22 cellular contexts compared by ENCODE assay signal in genomic region chr2:207974214-207974600, GRCh38. TPM values are rescaled to one million over a fixed set of nuclear protein-coding genes. Genes with fewer than 3 reads are reported as not detected.
DNase-seq lines count a peak whose midpoint lies in the region; ATAC-seq and TF ChIP-seq lines count a peak whose summit lies in the region.
"Had no signal": no experiment of that assay in that cellular context is flagged by ENCODE, and none has a peak within 500 bp of the region (broad histone marks: within the 10 kb centered on the region; RNA-seq: fewer than 3 reads in every experiment).

No MANE protein-coding gene starts in this region.

- H2BK15ac ChIP-seq in mesendoderm (replicated peaks; ENCODE audit: low read depth), result no peak overlapping the region

- H2AK5ac ChIP-seq in mesendoderm (ENCODE audit: low read length), result no peak overlapping the region

- no peak overlapping the region for H2BK120ac ChIP-seq in mesendoderm (ENCODE audit: low read depth, low read length)

- no peak overlapping the region for H4K8ac ChIP-seq in mesendoderm (ENCODE audit: low read depth, low read length)

- H2AFZ ChIP-seq in mammary epithelial cell (ENCODE audit: low read depth, low read length), result no peak overlapping the region

- no peaks in the 10 kb centered on the region for H3K36me3 ChIP-seq in mammary epithelial cell (ENCODE audit: insufficient read depth, low read length)
- no peaks in the 10 kb centered on the region for H3K36me3 ChIP-seq in mesendoderm (ENCODE audit: control insufficient read depth, insufficient read depth, low read length)
- H3K36me3 ChIP-seq: pancreas had no signal

- peak; percentile 4 for DNase-seq in Calu3
- peak; percentile 31 for DNase-seq in NCI-H226
- DNase-seq in mammary epithelial cell, result peak; percentile 16
- peak; percentile 28 for DNase-seq in mesendoderm
- DNase-seq in superior temporal gyrus (ENCODE audit: extremely low spot score), result no peak
- DNase-seq in D341Med (ENCODE audit: low spot score), result no peak
- no peak for DNase-seq in G401 (ENCODE audit: low spot score)
- DNase-seq: activated CD4-positive, CD25-positive, alpha-beta regulatory T cell; activated gamma-delta T cell; COR-L47; cortex of kidney; erythroblast; GDM1; HFFc6; KG1; pancreas; Peyer's patch; stimulated activated naive CD4-positive, alpha-beta T cell; T-cell had no signal

- H3K9ac ChIP-seq in mammary epithelial cell (ENCODE audit: insufficient read depth, low read length) (no peak overlapping the region), mesendoderm (ENCODE audit: low read length) (no peak overlapping the region)

- no peak overlapping the region for H3K4me3 Mint-ChIP-seq in Calu3 (ENCODE audit: low read depth, unreplicated experiment)
- H3K4me3 Mint-ChIP-seq: HFFc6, T-cell had no signal

- no peak overlapping the region for H3K27ac ChIP-seq in mammary epithelial cell (ENCODE audit: insufficient read depth, low read depth, low read length)
- no peak overlapping the region for H3K27ac ChIP-seq in mesendoderm (ENCODE audit: low read depth, low read length)
- H3K27ac ChIP-seq: ascending aorta, pancreas, Peyer's patch, vagina had no signal

- no TSS peak for BruUV-seq in Calu3 (replicated peaks; lab: Mats Ljungman, UMichigan)
- BruUV-seq in mammary epithelial cell (replicated peaks; lab: Mats Ljungman, UMichigan), result no TSS peak

- peaks cover 30% of the 10 kb centered on the region for H3K4me1 Mint-ChIP-seq in Calu3 (ENCODE audit: low read depth, unreplicated experiment)

- WGBS in mammary epithelial cell (ENCODE audit: low coverage, missing lambda C conversion rate), result 94% methylated on average over 5 of the region's 5 CpGs
- no CpG with 5 or more reads among the region's 5 CpGs for WGBS in mesendoderm (ENCODE audit: extremely low coverage, insufficient coverage, low lambda C conversion rate)

- H3K4me3 ChIP-seq in mammary epithelial cell (replicated peaks in 1 of 3; ENCODE audit: insufficient read depth in 1 of 3, low read depth in 2 of 3, low read length in 3 of 3) (no peak overlapping the region), mesendoderm (ENCODE audit: low read length) (no peak overlapping the region)
- H3K4me3 ChIP-seq: ascending aorta, pancreas, Peyer's patch, vagina had no signal

- no peaks in the 10 kb centered on the region for H3K79me2 ChIP-seq in mammary epithelial cell (ENCODE audit: insufficient read depth, low read length)
- no peaks in the 10 kb centered on the region for H3K79me2 ChIP-seq in mesendoderm (ENCODE audit: control insufficient read depth, insufficient read depth, low read length)

- ATAC-seq in GM19328 (IDR thresholded peaks at IDR 0.05; ENCODE audit: unreplicated experiment), result no peak
- ATAC-seq: T-cell had no signal

- intact Hi-C loops in Calu3 (cut with micrococcal nuclease; ENCODE audit: unreplicated experiment) (loop anchor here (5.0 kb wide), 2 partner anchors 127 to 162 kb away; no protein-coding TSS in a partner anchor), mammary epithelial cell (cut with micrococcal nuclease) (loop anchor here (5.0 kb wide), 1 partner anchor 98 kb away; no protein-coding TSS in a partner anchor)

- H3K4ac ChIP-seq in mesendoderm (ENCODE audit: low read depth, low read length), result no peak overlapping the region

- H3K4me2 ChIP-seq in mammary epithelial cell (ENCODE audit: insufficient read depth, low read depth, low read length), result no peak overlapping the region
- H3K4me2 ChIP-seq in mesendoderm (ENCODE audit: low read length), result no peak overlapping the region

- no peaks in the 10 kb centered on the region for H3K27me3 ChIP-seq in mammary epithelial cell (ENCODE audit: insufficient read depth, low read length)
- H3K27me3 ChIP-seq in mesendoderm (ENCODE audit: insufficient read depth, low read length, poor library complexity), result no peaks in the 10 kb centered on the region
- H3K27me3 ChIP-seq: ascending aorta, pancreas, Peyer's patch, vagina had no signal

- no peak overlapping the region for H3K27ac Mint-ChIP-seq in Calu3 (ENCODE audit: unreplicated experiment)
- H3K27ac Mint-ChIP-seq: HFFc6, T-cell had no signal

- no peak for TF ChIP-seq CTCF in Calu3 (IDR thresholded peaks at IDR 0.05; ENCODE audit: unreplicated experiment)
- TF ChIP-seq CTCF in mammary epithelial cell (conservative IDR thresholded peaks at IDR 0.05 in 1 of 2, IDR thresholded peaks at IDR 0.05 in 1 of 2; ENCODE audit: extremely low read depth in 1 of 2, insufficient read depth in 1 of 2, low read depth in 1 of 2, low read length in 2 of 2), result no peak

- no peaks in the 10 kb centered on the region for H3K9me3 ChIP-seq in mammary epithelial cell (replicated peaks; ENCODE audit: insufficient read depth, low read length)
- H3K9me3 ChIP-seq: ascending aorta, pancreas, Peyer's patch, vagina had no signal

- in situ Hi-C loops in mammary epithelial cell (cut with MboI; ENCODE audit: low sequenced_read_pairs in 2 of 2), result loop anchor here (10.0 to 25.0 kb wide), 2 partner anchors 212 to 229 kb away; partner anchors contain the start of gene FZD5 (in 1 of the 2)
- in situ Hi-C loops in G401 (cut with HindIII; ENCODE audit: low sequenced_read_pairs), result no loop called here

- no peaks in the 10 kb centered on the region for H3K9me3 Mint-ChIP-seq in Calu3 (ENCODE audit: low read depth, unreplicated experiment)
- H3K9me3 Mint-ChIP-seq: HFFc6, T-cell had no signal

- H4K5ac ChIP-seq in mesendoderm (ENCODE audit: low read length), result no peak overlapping the region

- H3K23ac ChIP-seq in mesendoderm (ENCODE audit: low read length), result no peak overlapping the region

- no peaks in the 10 kb centered on the region for H3K4me1 ChIP-seq in mammary epithelial cell (ENCODE audit: insufficient read depth, low read length)
- peaks cover 2% of the 10 kb centered on the region for H3K4me1 ChIP-seq in mesendoderm (ENCODE audit: control insufficient read depth, low read depth, low read length)

- dilution Hi-C loops in mammary epithelial cell (cut with HindIII; ENCODE audit: low sequenced_read_pairs), result no loop called here

- no peak overlapping the region for H2BK5ac ChIP-seq in mesendoderm (ENCODE audit: low read length)

- H3K27me3 Mint-ChIP-seq in Calu3 (ENCODE audit: unreplicated experiment), result no peaks in the 10 kb centered on the region
- H3K27me3 Mint-ChIP-seq: T-cell had no signal

- CTCF ChIA-PET in Calu3 (lab: Charles Lee) (interaction anchor here (0.6 to 2.4 kb wide), 6 partner anchors 27 to 228 kb away, joined by 3 to 6 read pairs (median 4); no protein-coding TSS in a partner anchor), mammary epithelial cell (lab: Charles Lee; ENCODE audit: low non-redundant PET) (no interaction called here)

- H3K56ac ChIP-seq in mesendoderm (ENCODE audit: low read length), result no peak overlapping the region

- H3K18ac ChIP-seq in mesendoderm (ENCODE audit: low read length), result no peak overlapping the region

- H3K79me1 ChIP-seq in mesendoderm (ENCODE audit: low read length), result no peaks in the 10 kb centered on the region

- H3K36me3 Mint-ChIP-seq in Calu3 (ENCODE audit: insufficient read depth, unreplicated experiment), result no peaks in the 10 kb centered on the region

- H4K20me1 ChIP-seq in mammary epithelial cell (ENCODE audit: insufficient read depth, low read length), result no peaks in the 10 kb centered on the region

RNA-seq across cellular contexts. Expression of gene PLEKHM3, which starts 51.1 kb away (rescaled TPM):
- 7.7 and 8.0 TPM in 2 replicates for total RNA-seq in Calu3 (2022)
- total RNA-seq in mammary epithelial cell, result 10 to 100 TPM in 1 of 2 donors, 1 to 10 TPM in 1; 6.4 to 15.0 TPM
- 2.1 TPM for polyA plus RNA-seq in mammary epithelial cell
- 22.1 TPM for polyA minus RNA-seq in mammary epithelial cell
- polyA plus RNA-seq in mesendoderm (2013, experiment 1 of 2), result 2.7 TPM
- 2.5 TPM for polyA plus RNA-seq in mesendoderm (2013, experiment 2 of 2)
- total RNA-seq in G401 (2014; rRNA removed; shearing (Covaris generic)), result 22.6 and 25.8 TPM in 2 replicates

Comparison
In these comparisons a context has a peak if more than half of its experiments do, and no peak if none do; other contexts are left out.
1. DNase-seq: peak in Calu3 (single experiment), NCI-H226 (single experiment), mammary epithelial cell (single experiment) and mesendoderm (single experiment); none in superior temporal gyrus (single experiment), D341Med (single experiment) and G401 (single experiment).